11 cellular contexts compared by ENCODE assay signal in genomic region chr5:150084754-150085153, GRCh38. TPM values are rescaled to one million over a fixed set of nuclear protein-coding genes. Genes with fewer than 3 reads are reported as not detected.
DNase-seq lines count a peak whose midpoint lies in the region; ATAC-seq and TF ChIP-seq lines count a peak whose summit lies in the region.
"Not testable (repeated sequence)": the region's sequence is repeated elsewhere in the genome, so short reads cannot be mapped to it uniquely, and the experiment has no call there.
"Had no signal": no experiment of that assay in that cellular context is flagged by ENCODE, and none has a peak within 500 bp of the region (broad histone marks: within the 10 kb centered on the region; RNA-seq: fewer than 3 reads in every experiment).

No MANE protein-coding gene starts in this region.

- not testable (repeated sequence) for TF ChIP-seq CTCF in GM13976 (IDR thresholded peaks at IDR 0.05; ENCODE audit: borderline replicate concordance, control extremely low read depth, extremely low read depth, insufficient read depth, missing control alignments); MCF 10A (IDR thresholded peaks at IDR 0.05; ENCODE audit: unreplicated experiment); esophagus muscularis mucosa (IDR thresholded peaks at IDR 0.05); sigmoid colon (IDR thresholded peaks at IDR 0.05); suprapubic skin (IDR thresholded peaks at IDR 0.05); upper lobe of right lung (IDR thresholded peaks at IDR 0.05)

- 93% methylated on average over 6 of the region's 6 CpGs for WGBS in esophagus muscularis mucosa
- WGBS in sigmoid colon, 2 donors, result 90 to 92% methylated on average over 6 of the region's 6 CpGs
- WGBS in suprapubic skin, result 83% methylated on average over 6 of the region's 6 CpGs

- not testable (repeated sequence) for H3K4me1 ChIP-seq in esophagus muscularis mucosa, sigmoid colon, suprapubic skin
- H3K4me1 ChIP-seq in mononuclear cell (ENCODE audit: insufficient read depth, low read length) (peaks cover 55% of the 10 kb centered on the region), upper lobe of right lung (peaks cover 10% of the 10 kb centered on the region)

- not testable (repeated sequence) for H3K36me3 Mint-ChIP-seq in MCF 10A (ENCODE audit: insufficient read depth, unreplicated experiment)

- in situ Hi-C loops in GM13976 (cut with MboI; ENCODE audit: low sequenced_read_pairs, unreplicated experiment), result not testable (repeated sequence)

- H3K4me3 Mint-ChIP-seq in MCF 10A (ENCODE audit: unreplicated experiment), result not testable (repeated sequence)

- H3K9me3 Mint-ChIP-seq in MCF 10A (ENCODE audit: unreplicated experiment), result not testable (repeated sequence)

- CTCF ChIA-PET in MCF 10A (lab: Yijun Ruan, JAX), result interaction anchor here (0.8 kb wide), 1 partner anchor 49 kb away, joined by 3 read pairs; no protein-coding TSS in a partner anchor

- not testable (repeated sequence) for TF ChIP-seq POLR2A in esophagus muscularis mucosa (IDR thresholded peaks at IDR 0.05; ENCODE audit: low read depth); sigmoid colon (IDR thresholded peaks at IDR 0.05); suprapubic skin (IDR thresholded peaks at IDR 0.05)

- peak; percentile 3 for DNase-seq in GM13976 (ENCODE audit: low spot score)
- DNase-seq in MCF 10A (ENCODE audit: unreplicated experiment), result peak; percentile 14
- peak; percentile 79 for DNase-seq in esophagus muscularis mucosa (ENCODE audit: extremely low spot score)
- DNase-seq in islet precursor cell, result peak; percentile 37
- not testable (repeated sequence) for DNase-seq in sigmoid colon
- peak in 1 of 2 donors; percentile 50 for DNase-seq in suprapubic skin (ENCODE audit: low spot score in 2 of 2)
- DNase-seq in upper lobe of right lung, result peak; percentile 46

- POLR2A ChIA-PET in MCF 10A (lab: Yijun Ruan, JAX), result interaction anchor here (0.6 to 1.1 kb wide), 2 partner anchors 35 to 98 kb away, joined by 3 read pairs; no protein-coding TSS in a partner anchor

- not testable (repeated sequence) for H3K4me1 Mint-ChIP-seq in MCF 10A (ENCODE audit: insufficient read depth, unreplicated experiment)

- TF ChIP-seq EP300 in esophagus muscularis mucosa (IDR thresholded peaks at IDR 0.05); sigmoid colon (IDR thresholded peaks at IDR 0.05); suprapubic skin (IDR thresholded peaks at IDR 0.05): not testable (repeated sequence)

- not testable (repeated sequence) for H3K27ac Mint-ChIP-seq in MCF 10A (ENCODE audit: low read depth, unreplicated experiment)

- not testable (repeated sequence) for ATAC-seq in upper lobe of right lung

- intact Hi-C loops in MCF 10A (cut with micrococcal nuclease); esophagus muscularis mucosa (cut with DNase I); sigmoid colon (cut with DNase I); upper lobe of right lung (cut with DNase I): not testable (repeated sequence)

- not testable (repeated sequence) for H3K27me3 Mint-ChIP-seq in MCF 10A (ENCODE audit: insufficient read depth, unreplicated experiment)

- not testable (repeated sequence) for H3K27ac ChIP-seq in esophagus muscularis mucosa (replicated peaks in 1 of 4); suprapubic skin; upper lobe of right lung
- H3K27ac ChIP-seq in sigmoid colon, result peak overlapping the region in 1 of 4 donors; percentile 1

- not testable (repeated sequence) for H3K36me3 ChIP-seq in esophagus muscularis mucosa, sigmoid colon, suprapubic skin, upper lobe of right lung

- not testable (repeated sequence) for H3K27me3 ChIP-seq in esophagus muscularis mucosa; mononuclear cell (ENCODE audit: insufficient read depth, low read length); sigmoid colon; suprapubic skin
- H3K27me3 ChIP-seq in upper lobe of right lung, result peaks cover 11% of the 10 kb centered on the region

- not testable (repeated sequence) for H3K9me3 ChIP-seq in esophagus muscularis mucosa; mononuclear cell (ENCODE audit: low read depth, low read length); sigmoid colon; suprapubic skin; upper lobe of right lung

- BruUV-seq in MCF 10A (replicated peaks; lab: Mats Ljungman, UMichigan), result not testable (repeated sequence)

- H3K4me3 ChIP-seq in esophagus muscularis mucosa, result peak overlapping the region in 3 of 4 donors; percentile 30 to 47 (median 32)
- H3K4me3 ChIP-seq in mononuclear cell (ENCODE audit: low read length), result peak overlapping the region; percentile 67
- H3K4me3 ChIP-seq in sigmoid colon, result peak overlapping the region in 3 of 4 donors; percentile 15 to 41 (median 24)
- peak overlapping the region; percentile 34 for H3K4me3 ChIP-seq in suprapubic skin
- peak overlapping the region; percentile 38 for H3K4me3 ChIP-seq in upper lobe of right lung

RNA-seq across cellular contexts. Expression of gene CSF1R, which starts 1.6 kb away (rescaled TPM):
- total RNA-seq in MCF 10A (2022), result 0.88 and 1.6 TPM in 2 replicates
- 10 to 100 TPM; 24.9 to 51.7 (median 31.5) TPM for total RNA-seq in esophagus muscularis mucosa
- total RNA-seq in mononuclear cell, result 5.2 TPM
- total RNA-seq in sigmoid colon, result 10 to 100 TPM; 21.9 to 44.4 (median 36.0) TPM
- polyA plus RNA-seq in sigmoid colon, result 10 to 100 TPM; 10.8 to 26.1 (median 16.3) TPM
- 10 to 100 TPM in 3 of 4 donors, 1 to 10 TPM in 1; 9.9 to 39.7 (median 19.7) TPM for total RNA-seq in suprapubic skin
- 48.7 TPM for total RNA-seq in upper lobe of right lung
- total RNA-seq: Calu3, HepG2, OCI-LY7 had no signal
